In the genomic region with DNA sequence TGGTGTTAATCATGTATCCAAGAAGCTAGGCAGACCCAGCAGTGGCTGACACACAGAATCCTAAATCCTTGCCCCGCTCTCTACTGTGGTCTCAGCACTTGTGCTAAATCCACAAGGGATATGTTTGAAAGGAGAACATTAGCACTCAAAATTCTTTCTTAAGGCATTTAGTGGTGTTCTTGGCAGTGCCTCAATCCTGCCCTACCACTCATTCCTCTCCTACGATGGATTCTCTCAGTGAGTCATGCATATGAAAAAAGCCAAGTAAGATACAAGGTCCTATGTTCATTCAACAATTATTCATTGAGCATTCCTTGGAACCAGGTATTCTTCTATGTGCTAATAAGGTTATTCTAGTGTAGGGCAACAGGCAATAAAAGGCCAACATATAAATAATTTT, we compare ENCODE assay signal across 21 cellular contexts.
DNase-seq lines count a peak whose midpoint lies in the region; ATAC-seq and TF ChIP-seq lines count a peak whose summit lies in the region.
"Had no signal": no experiment of that assay in that cellular context is flagged by ENCODE, and none has a peak within 500 bp of the region (broad histone marks: within the 10 kb centered on the region; RNA-seq: fewer than 3 reads in every experiment).

No MANE protein-coding gene starts in this region.

- DNase-seq in GM04503 (ENCODE audit: low read depth) (peak; percentile 61), adipocyte (ENCODE audit: low read depth) (peak; percentile 75), fibroblast of mammary gland (ENCODE audit: low read depth) (peak; percentile 83), skeletal muscle cell (ENCODE audit: low read depth) (peak; percentile 59), GF-D8 (lab: John Stamatoyannopoulos, UW) (no peak), GM13976 (ENCODE audit: low spot score) (no peak), SKM-1 treated with dmso at 0.1 percent for 144 hours (lab: John Stamatoyannopoulos, UW; ENCODE audit: unreplicated experiment) (no peak)
- DNase-seq: activated CD4-positive, CD25-positive, alpha-beta regulatory T cell treated with anti-CD3 and anti-CD28 coated beads, Interleukin-2, amount 50 U/mL, for 72 hours; activated T-cell treated with anti-CD3 and anti-CD28 coated beads, Interleukin-2, amount 50 U/mL, for 1 hour; CD4-positive, alpha-beta memory T cell; heart right ventricle; left colon; naive thymus-derived CD8-positive, alpha-beta T cell; NCI-H1436; NCI-H524; PC-9; right cardiac atrium; stimulated activated CD4-positive, alpha-beta T cell treated with anti-CD3 and anti-CD28 coated beads, Interleukin-2, amount 100 ng/mL, for 48 hours had no signal

- in situ Hi-C loops in GM13976 (cut with MboI; ENCODE audit: low sequenced_read_pairs, unreplicated experiment) = no loop called here

- no peak overlapping the region for H3K4me3 ChIP-seq in adipocyte (ENCODE audit: low read length)
- H3K4me3 ChIP-seq in fibroblast of mammary gland (ENCODE audit: control insufficient read depth, low read depth, low read length) = no peak overlapping the region
- H3K4me3 ChIP-seq in skeletal muscle cell (ENCODE audit: low read depth, low read length) = no peak overlapping the region
- H3K4me3 ChIP-seq: heart right ventricle, PC-9, upper lobe of left lung had no signal

- H3K9ac ChIP-seq in adipocyte (ENCODE audit: low read length) = no peak overlapping the region

- H3K4me1 ChIP-seq in adipocyte (ENCODE audit: control insufficient read depth, insufficient read depth, low read length) = peaks cover 41% of the 10 kb centered on the region

- TF ChIP-seq CTCF in fibroblast of mammary gland (conservative IDR thresholded peaks at IDR 0.05; ENCODE audit: control insufficient read depth, insufficient read depth, low read depth, low read length) (no peak), GM13976 (IDR thresholded peaks at IDR 0.05; ENCODE audit: borderline replicate concordance, control extremely low read depth, extremely low read depth, insufficient read depth, missing control alignments) (no peak)

- no peaks in the 10 kb centered on the region for H3K27me3 ChIP-seq in adipocyte (replicated peaks; ENCODE audit: control insufficient read depth, insufficient read depth, low read length)
- H3K27me3 ChIP-seq: dorsolateral prefrontal cortex, heart right ventricle, upper lobe of left lung had no signal

- ATAC-seq in HG03108 (IDR thresholded peaks at IDR 0.05; ENCODE audit: unreplicated experiment) = no peak
- ATAC-seq: heart right ventricle; left colon; naive thymus-derived CD8-positive, alpha-beta T cell had no signal

- no peaks in the 10 kb centered on the region for H3K36me3 ChIP-seq in adipocyte (ENCODE audit: control insufficient read depth, insufficient read depth, low read length, severe bottlenecking)
- H3K36me3 ChIP-seq: upper lobe of left lung had no signal

- H3K9me3 ChIP-seq in adipocyte (ENCODE audit: control insufficient read depth, low read length) = no peaks in the 10 kb centered on the region
- H3K9me3 ChIP-seq: heart right ventricle, upper lobe of left lung had no signal

Comparison
In these comparisons a context has a peak if more than half of its experiments do, and no peak if none do; other contexts are left out.
1. DNase-seq: peak in GM04503 (single experiment), adipocyte (single experiment), fibroblast of mammary gland (single experiment) and skeletal muscle cell (single experiment); none in GF-D8 (single experiment), GM13976 (single experiment) and SKM-1 treated with dmso at 0.1 percent for 144 hours (single experiment).